1 cellular context compared by ENCODE assay signal in genomic region chr2:60555794-60556161, GRCh38.
TF ChIP-seq lines count a peak whose summit lies in the region.

No MANE protein-coding gene starts in this region.

TF ChIP-seq in H1, 55 proteins besides CTCF, POLR2A, EP300 and RAD21 (continued from another document):
- no peak for TF ChIP-seq USF2 (IDR thresholded peaks at IDR 0.05; ENCODE audit: low read length)
- no peak for TF ChIP-seq BRCA1 (IDR thresholded peaks at IDR 0.05; ENCODE audit: low read depth, low read length)
- 0 out of 4 replicates have a peak, but pooled peaks of 1 of the 2 experiments have one; percentile 38 for TF ChIP-seq SIN3A (conservative IDR thresholded peaks at IDR 0.05 in 1 of 2, IDR thresholded peaks at IDR 0.05 in 1 of 2; ENCODE audit: low read depth in 1 of 2, low read length in 2 of 2)
- no peak for TF ChIP-seq KDM5A (IDR thresholded peaks at IDR 0.05; ENCODE audit: low read length)
- no peak for TF ChIP-seq SIX5 (IDR thresholded peaks at IDR 0.05; ENCODE audit: low read depth, low read length)
- 0 out of 2 replicates have a peak, but pooled peaks have one; percentile 27 for TF ChIP-seq TBP (IDR thresholded peaks at IDR 0.05; ENCODE audit: low read depth, low read length)
- no peak for TF ChIP-seq ASH2L (IDR thresholded peaks at IDR 0.05; ENCODE audit: low read length)
- no peak for TF ChIP-seq CBX8 (IDR thresholded peaks at IDR 0.05; ENCODE audit: borderline replicate concordance, low read depth, low read length)
- TF ChIP-seq SP1 (IDR thresholded peaks at IDR 0.05; ENCODE audit: low read depth, low read length): peak; percentile 59
- TF ChIP-seq EGR1 (IDR thresholded peaks at IDR 0.05; ENCODE audit: borderline replicate concordance, low read depth, low read length): peak; percentile 89
- TF ChIP-seq, protein P1, sequence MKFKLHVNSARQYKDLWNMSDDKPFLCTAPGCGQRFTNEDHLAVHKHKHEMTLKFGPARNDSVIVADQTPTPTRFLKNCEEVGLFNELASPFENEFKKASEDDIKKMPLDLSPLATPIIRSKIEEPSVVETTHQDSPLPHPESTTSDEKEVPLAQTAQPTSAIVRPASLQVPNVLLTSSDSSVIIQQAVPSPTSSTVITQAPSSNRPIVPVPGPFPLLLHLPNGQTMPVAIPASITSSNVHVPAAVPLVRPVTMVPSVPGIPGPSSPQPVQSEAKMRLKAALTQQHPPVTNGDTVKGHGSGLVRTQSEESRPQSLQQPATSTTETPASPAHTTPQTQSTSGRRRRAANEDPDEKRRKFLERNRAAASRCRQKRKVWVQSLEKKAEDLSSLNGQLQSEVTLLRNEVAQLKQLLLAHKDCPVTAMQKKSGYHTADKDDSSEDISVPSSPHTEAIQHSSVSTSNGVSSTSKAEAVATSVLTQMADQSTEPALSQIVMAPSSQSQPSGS (IDR thresholded peaks at IDR 0.05; ENCODE audit: low read length): 0 out of 2 replicates have a peak, but pooled peaks have one; percentile 55
- peak; percentile 60; the same call in 1 of the 2 replicates for TF ChIP-seq YY1 (IDR thresholded peaks at IDR 0.05; ENCODE audit: low read depth, low read length)
- no peak for TF ChIP-seq SRF (IDR thresholded peaks at IDR 0.05; ENCODE audit: low read depth, low read length)
- no peak for TF ChIP-seq NRF1 (IDR thresholded peaks at IDR 0.05; ENCODE audit: low read depth, low read length)
- TF ChIP-seq FOSL1 (IDR thresholded peaks at IDR 0.05; ENCODE audit: insufficient read depth, low read depth, low read length): no peak
- TF ChIP-seq POU5F1 (IDR thresholded peaks at IDR 0.05; ENCODE audit: low read depth, low read length): no peak
- peak; percentile 41 to 76; a peak in 2 of 4 replicates for TF ChIP-seq HDAC2 (IDR thresholded peaks at IDR 0.05; ENCODE audit: borderline replicate concordance in 1 of 2, low read depth in 2 of 2, low read length in 2 of 2)
- peak; percentile 8 for TF ChIP-seq CHD7 (IDR thresholded peaks at IDR 0.05; ENCODE audit: insufficient replicate concordance, low read length)
- TF ChIP-seq KDM4A (IDR thresholded peaks at IDR 0.05; ENCODE audit: low read depth, low read length, severe bottlenecking): no peak
